ENCODE assay signal across 10 cellular contexts in genomic region chr3:149638401-149639092, GRCh38. TPM values are rescaled to one million over a fixed set of nuclear protein-coding genes. Genes with fewer than 3 reads are reported as not detected.
DNase-seq lines count a peak whose midpoint lies in the region; TF ChIP-seq lines count a peak whose summit lies in the region.
"Had no signal": no experiment of that assay in that cellular context is flagged by ENCODE, and none has a peak within 500 bp of the region (broad histone marks: within the 10 kb centered on the region; RNA-seq: fewer than 3 reads in every experiment).

No MANE protein-coding gene starts in this region.

- TSS peak; percentile 56 for BruUV-seq in A673 (replicated peaks; lab: Mats Ljungman, UMichigan)

- peaks cover 76% of the 10 kb centered on the region for H3K4me1 ChIP-seq in A673 (ENCODE audit: insufficient read depth, low read length, poor library complexity, severe bottlenecking)

- H3K9me3 ChIP-seq in A673 (ENCODE audit: low read depth, low read length, poor library complexity, severe bottlenecking), result no peaks in the 10 kb centered on the region

- H3K27me3 ChIP-seq in A673 (replicated peaks; ENCODE audit: insufficient read depth, low read depth, low read length, poor library complexity), result no peaks in the 10 kb centered on the region

- H3K27me3 Mint-ChIP-seq in nephron progenitor cell (ENCODE audit: low read depth, poor library complexity), result no peaks in the 10 kb centered on the region

- H3K4me3 Mint-ChIP-seq in nephron progenitor cell, result no peak overlapping the region
- H3K4me3 Mint-ChIP-seq: CD8-positive, alpha-beta memory T cell had no signal

- H3K36me3 Mint-ChIP-seq in nephron progenitor cell (ENCODE audit: low read depth), result peaks cover 50% of the 10 kb centered on the region

- TF ChIP-seq CTCF in A673 (conservative IDR thresholded peaks at IDR 0.05; ENCODE audit: low read depth, low read length), result no peak
- TF ChIP-seq CTCF in nephron progenitor cell (IDR thresholded peaks at IDR 0.05), result no peak

- H3K27ac Mint-ChIP-seq in nephron progenitor cell, result peak overlapping the region; percentile 3
- H3K27ac Mint-ChIP-seq: CD8-positive, alpha-beta memory T cell had no signal

- peak overlapping the region; percentile 31 for H3K4me3 ChIP-seq in A673 (ENCODE audit: low read depth, low read length, poor library complexity, severe bottlenecking)

- DNase-seq in A673 (ENCODE audit: low spot score) (peak; percentile 92), NCI-H2227 treated with DMSO at 0.1 percent for 48 hours (lab: John Stamatoyannopoulos, UW) (peak; percentile 80), fibroblast of gingiva (ENCODE audit: low read depth) (peak; percentile 80), nephron progenitor cell (no peak), cerebellum (ENCODE audit: low spot score) (no peak), SIG-M5 treated with dmso at 0.1 percent for 504 hours (lab: John Stamatoyannopoulos, UW; ENCODE audit: unreplicated experiment) (no peak)
- DNase-seq in activated CD4-positive, alpha-beta T cell treated with anti-CD3 and anti-CD28 coated beads for 1 hour, result no peak
- DNase-seq in effector CD4-positive, alpha-beta T cell, result no peak
- DNase-seq: CD8-positive, alpha-beta memory T cell; Kasumi-1 had no signal

- H3K36me3 ChIP-seq in A673 (ENCODE audit: insufficient read depth, low read length, poor library complexity, severe bottlenecking), result no peaks in the 10 kb centered on the region

- peaks cover 32% of the 10 kb centered on the region for H3K4me1 Mint-ChIP-seq in nephron progenitor cell
- H3K4me1 Mint-ChIP-seq: CD8-positive, alpha-beta memory T cell had no signal

- POLR2A ChIA-PET in A673 (lab: Charles Lee; ENCODE audit: low non-redundant PET), result interaction anchor here (0.6 kb wide), 1 partner anchor 35 kb away, joined by 6 read pairs; no protein-coding TSS in a partner anchor

- intact Hi-C loops in A673 (cut with micrococcal nuclease; ENCODE audit: unreplicated experiment), result no loop called here

- no peaks in the 10 kb centered on the region for H3K9me3 Mint-ChIP-seq in nephron progenitor cell
- H3K9me3 Mint-ChIP-seq: CD8-positive, alpha-beta memory T cell had no signal

- peak overlapping the region; percentile 91 for H3K27ac ChIP-seq in A673 (ENCODE audit: low read depth, low read length, poor library complexity, severe bottlenecking)

- CTCF ChIA-PET in A673 (lab: Charles Lee), result interaction anchor here (0.7 kb wide), 1 partner anchor 101 kb away, joined by 3 read pairs; no protein-coding TSS in a partner anchor

RNA-seq across cellular contexts. Expression of gene WWTR1, which starts 19.3 kb away (rescaled TPM):
- total RNA-seq in A673 (2021) (72.9 and 76.8 TPM in 2 replicates), cerebellum (11.8 TPM)

Comparison
In these comparisons a context has a peak if more than half of its experiments do, and no peak if none do; other contexts are left out.
1. DNase-seq: peak in A673 (single experiment), NCI-H2227 treated with DMSO at 0.1 percent for 48 hours (single experiment) and fibroblast of gingiva (single experiment); none in nephron progenitor cell (single experiment), activated CD4-positive, alpha-beta T cell treated with anti-CD3 and anti-CD28 coated beads for 1 hour (single experiment), effector CD4-positive, alpha-beta T cell (single experiment), cerebellum (single experiment) and SIG-M5 treated with dmso at 0.1 percent for 504 hours (single experiment).